Comparison of ENCODE assay signal across 13 cellular contexts in genomic region chr7:51878869-51879268, GRCh38.
A peak's percentile ranks its signal among the peaks of the same experiment; 100 is the strongest.
DNase-seq lines count a peak whose midpoint lies in the region; ATAC-seq and TF ChIP-seq lines count a peak whose summit lies in the region.
"Had no signal": no experiment of that assay in that cellular context is flagged by ENCODE, and none has a peak within 500 bp of the region (broad histone marks: within the 10 kb centered on the region; RNA-seq: fewer than 3 reads in every experiment).

No MANE protein-coding gene starts in this region.

- TF ChIP-seq CTCF in GM23338 (conservative IDR thresholded peaks at IDR 0.05; ENCODE audit: low read depth in 2 of 2) (no peak), WTC11 (IDR thresholded peaks at IDR 0.05) (no peak)

- POLR2A ChIA-PET in WTC11 (lab: Charles Lee): no interaction called here

- H3K4me3 Mint-ChIP-seq in GM23338 (no peak overlapping the region), WTC11 (no peak overlapping the region)
- H3K4me3 Mint-ChIP-seq: CD4-positive, alpha-beta memory T cell; IgD-negative memory B cell had no signal

- H3K4me1 Mint-ChIP-seq in GM23338 (peaks cover 29% of the 10 kb centered on the region; the same call in 2 of the 3 replicates), WTC11 (peaks cover 48% of the 10 kb centered on the region)
- H3K4me1 Mint-ChIP-seq: CD4-positive, alpha-beta memory T cell; IgD-negative memory B cell had no signal

- no peaks in the 10 kb centered on the region for H3K27me3 ChIP-seq in GM23338 (ENCODE audit: insufficient read depth)
- H3K27me3 ChIP-seq: BE2C had no signal

- H3K4me2 ChIP-seq in GM23338: no peak overlapping the region
- H3K4me2 ChIP-seq: A549 had no signal

- H3K36me3 ChIP-seq in GM23338 (ENCODE audit: insufficient read depth): no peaks in the 10 kb centered on the region
- H3K36me3 ChIP-seq: BE2C had no signal

- no peaks in the 10 kb centered on the region for H3K9me3 Mint-ChIP-seq in GM23338
- no peaks in the 10 kb centered on the region for H3K9me3 Mint-ChIP-seq in WTC11

- DNase-seq in GM23338 (ENCODE audit: low spot score) (peak; percentile 5), WTC11 (ENCODE audit: low spot score) (peak; percentile 19), iPS-NIHi11 (ENCODE audit: low spot score) (peak; percentile 4), retina (peak; percentile 16), NCI-H1417 (lab: John Stamatoyannopoulos, UW) (no peak), NCI-H2227 treated with DMSO at 0.1 percent for 48 hours (lab: John Stamatoyannopoulos, UW) (no peak)
- DNase-seq: BE2C; CD4-positive, alpha-beta memory T cell; DMS79; H7 had no signal

- H3K4me3 ChIP-seq in GM23338: no peak overlapping the region
- H3K4me3 ChIP-seq: A549 had no signal

- no peak overlapping the region for H3K27ac ChIP-seq in GM23338 (ENCODE audit: low read depth)
- H3K27ac ChIP-seq: A549, C4-2B had no signal

- no peaks in the 10 kb centered on the region for H3K36me3 Mint-ChIP-seq in GM23338 (ENCODE audit: low read depth)
- H3K36me3 Mint-ChIP-seq in WTC11: no peaks in the 10 kb centered on the region
- H3K36me3 Mint-ChIP-seq: CD4-positive, alpha-beta memory T cell; IgD-negative memory B cell had no signal

- H4K20me1 ChIP-seq in GM23338 (replicated peaks; ENCODE audit: insufficient read depth): no peaks in the 10 kb centered on the region

- H3K27ac Mint-ChIP-seq in GM23338 (peak overlapping the region; percentile 43; the same call in 1 of the 2 replicates), WTC11 (peak overlapping the region; percentile 60; the same call in 1 of the 2 replicates)
- H3K27ac Mint-ChIP-seq: CD4-positive, alpha-beta memory T cell; IgD-negative memory B cell had no signal

- H3K27me3 Mint-ChIP-seq in GM23338 (ENCODE audit: insufficient read depth, low read depth, poor library complexity) (peaks cover 3% of the 10 kb centered on the region), WTC11 (ENCODE audit: low read depth) (no peaks in the 10 kb centered on the region)
- H3K27me3 Mint-ChIP-seq: CD4-positive, alpha-beta memory T cell; IgD-negative memory B cell had no signal

- no peaks in the 10 kb centered on the region for H3F3A ChIP-seq in GM23338 (replicated peaks; ENCODE audit: low read depth)

- H3K9me2 ChIP-seq in GM23338 (ENCODE audit: insufficient read depth): no peaks in the 10 kb centered on the region; the same call in 1 of the 2 replicates

- peak overlapping the region; percentile 74 for H2AFZ ChIP-seq in GM23338

- peak; percentile 85 for ATAC-seq in GM23338
- peak; percentile 71 for ATAC-seq in WTC11
- ATAC-seq: A549 had no signal

- peaks cover 20% of the 10 kb centered on the region for H3K4me1 ChIP-seq in GM23338 (ENCODE audit: insufficient read depth)
- H3K4me1 ChIP-seq: A549, BE2C had no signal

- CTCF ChIA-PET in WTC11 (lab: Charles Lee): no interaction called here

- no peaks in the 10 kb centered on the region for H3K79me2 ChIP-seq in GM23338 (replicated peaks; ENCODE audit: insufficient read depth)

TF ChIP-seq in GM23338, 12 proteins besides CTCF, POLR2A, EP300 and RAD21 (continues in another document):
- no peak for TF ChIP-seq NANOG (IDR thresholded peaks at IDR 0.05; ENCODE audit: borderline replicate concordance)
- no peak for TF ChIP-seq EZH2phosphoT487 (IDR thresholded peaks at IDR 0.05; ENCODE audit: unreplicated experiment)
- no peak for TF ChIP-seq ZNF331 (CRISPR knock-in tag; IDR thresholded peaks at IDR 0.05; ENCODE audit: low read depth)
- no peak for TF ChIP-seq REST (IDR thresholded peaks at IDR 0.05; ENCODE audit: unreplicated experiment)
- TF ChIP-seq ZNF114 (CRISPR knock-in tag; IDR thresholded peaks at IDR 0.05): no peak

TF ChIP-seq in WTC11, 78 proteins besides CTCF, POLR2A, EP300 and RAD21:
- TF ChIP-seq ZNF423 (CRISPR knock-in tag; IDR thresholded peaks at IDR 0.05) (peak; percentile 69; the same call in 1 of the 2 replicates), JAZF1 (CRISPR knock-in tag; IDR thresholded peaks at IDR 0.05) (no peak)

Comparison
In these comparisons a context has a peak if more than half of its experiments do, and no peak if none do; other contexts are left out.
1. DNase-seq: peak in GM23338 (single experiment), WTC11 (single experiment), iPS-NIHi11 (single experiment) and retina (single experiment); none in NCI-H1417 (0 of 3) and NCI-H2227 treated with DMSO at 0.1 percent for 48 hours (single experiment).